8 cellular contexts compared by ENCODE assay signal in the genomic region with DNA sequence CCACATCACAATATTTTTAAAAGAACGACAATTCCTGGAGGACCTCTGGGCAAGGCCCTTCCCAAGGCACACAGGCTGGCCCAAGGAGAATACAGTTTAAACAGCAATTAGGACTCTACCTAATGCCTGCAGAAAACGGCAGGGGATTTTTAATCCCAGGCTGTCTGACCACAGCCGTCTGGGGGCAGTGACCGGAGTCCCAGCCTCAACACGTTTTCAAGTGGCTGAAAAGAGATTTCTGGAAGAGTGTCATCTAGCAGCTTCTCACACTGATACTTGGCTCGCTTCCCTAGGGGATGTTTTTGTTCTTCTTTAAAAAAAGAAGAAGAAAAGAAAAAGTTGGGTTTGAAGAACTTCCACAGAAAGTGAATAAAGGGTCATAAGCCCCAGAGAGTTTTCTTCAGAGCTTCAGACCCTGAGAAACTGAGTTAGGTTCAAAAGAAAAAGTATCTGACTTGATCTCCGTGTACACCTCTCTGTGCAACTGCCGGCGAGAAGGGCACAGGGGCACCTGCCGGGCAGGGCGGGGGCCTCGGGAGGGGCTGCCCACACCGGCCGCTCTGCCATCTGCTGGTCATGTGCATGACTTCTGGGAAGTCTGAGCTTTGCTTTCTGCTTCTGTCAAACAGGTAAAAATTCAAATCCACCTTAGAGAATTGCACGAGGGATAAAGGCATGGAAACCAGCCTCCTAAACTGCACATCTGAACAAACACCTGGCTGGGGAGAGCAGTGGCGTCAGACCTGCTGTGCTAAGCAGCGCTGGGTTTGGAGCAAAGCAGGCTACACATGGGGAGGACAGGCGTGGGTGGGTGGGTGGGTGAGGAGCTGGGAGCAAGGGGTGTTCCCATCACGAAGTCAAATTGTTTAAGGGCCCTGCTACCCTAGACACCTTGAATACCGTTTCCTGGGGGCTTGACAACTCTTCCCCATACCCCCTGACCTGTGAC. TPM values are rescaled to one million over a fixed set of nuclear protein-coding genes. Genes with fewer than 3 reads are reported as not detected.
DNase-seq lines count a peak whose midpoint lies in the region; ATAC-seq and TF ChIP-seq lines count a peak whose summit lies in the region.

No MANE protein-coding gene starts in this region.

- H3K4me1 ChIP-seq in esophagus squamous epithelium, result peaks cover 4 to 85% (median 20%) of the 10 kb centered on the region in 3 donors

- TF ChIP-seq CTCF in HFFc6 (IDR thresholded peaks at IDR 0.05) (peak; percentile 69), esophagus squamous epithelium (IDR thresholded peaks at IDR 0.05) (peak in 4 of 6 experiments; percentile 28 to 42 (median 33))

- WGBS in esophagus squamous epithelium, 2 donors, result 49 to 59% methylated on average over 12 to 19 of the region's 20 CpGs

- H3K27me3 ChIP-seq in esophagus squamous epithelium, result no peaks in the 10 kb centered on the region

- no peak for TF ChIP-seq POLR2A in esophagus squamous epithelium (IDR thresholded peaks at IDR 0.05)

- intact Hi-C loops in esophagus squamous epithelium (cut with DNase I) (no loop called here), posterior vena cava (cut with DNase I) (no loop called here)

- H3K36me3 Mint-ChIP-seq in HFFc6 (ENCODE audit: low read depth), result peaks cover 8% of the 10 kb centered on the region

- DNase-seq in CD1c-positive myeloid dendritic cell (ENCODE audit: extremely low spot score), result peak; percentile 50
- no peak for DNase-seq in HFFc6
- no peak for DNase-seq in esophagus squamous epithelium (lab: John Stamatoyannopoulos, UW)
- DNase-seq in posterior vena cava (ENCODE audit: low spot score), result peak; percentile 76
- DNase-seq in NCI-H1694 treated with DMSO at 0.1 percent for 48 hours (lab: John Stamatoyannopoulos, UW), result no peak
- DNase-seq in cortex of kidney (lab: John Stamatoyannopoulos, UW), result no peak

- H3K27ac Mint-ChIP-seq in HFFc6, result no peak overlapping the region

- peaks cover 2% of the 10 kb centered on the region for H3K27me3 Mint-ChIP-seq in HFFc6 (ENCODE audit: insufficient read depth)

- no peak overlapping the region for H3K4me3 ChIP-seq in esophagus squamous epithelium

- H3K27ac ChIP-seq in esophagus squamous epithelium, result peak overlapping the region in 1 of 4 donors; percentile 18

- H3K9me3 ChIP-seq in esophagus squamous epithelium, result no peaks in the 10 kb centered on the region

- ATAC-seq in SK-N-SH treated with all-trans-retinoic acid at 6 μM for 48 hours, result peak; percentile 34; the same call in 1 of the 3 replicates
- no peak for ATAC-seq in GM18520 (IDR thresholded peaks at IDR 0.05; ENCODE audit: unreplicated experiment)

- H3K9me3 Mint-ChIP-seq in HFFc6, result no peaks in the 10 kb centered on the region

- H3K4me3 Mint-ChIP-seq in HFFc6, result no peak overlapping the region

- H3K4me1 Mint-ChIP-seq in HFFc6 (ENCODE audit: low read depth), result peaks cover 35% of the 10 kb centered on the region

- H3K36me3 ChIP-seq in esophagus squamous epithelium, result peaks cover 0 to 14% (median 0%) of the 10 kb centered on the region in 3 donors

TF ChIP-seq in SK-N-SH treated with all-trans-retinoic acid at 6 μM for 48 hours, 23 proteins besides CTCF, POLR2A, EP300 and RAD21:
- TF ChIP-seq RARB (CRISPR knock-in tag; IDR thresholded peaks at IDR 0.05), result no peak
- TF ChIP-seq, protein P1, sequence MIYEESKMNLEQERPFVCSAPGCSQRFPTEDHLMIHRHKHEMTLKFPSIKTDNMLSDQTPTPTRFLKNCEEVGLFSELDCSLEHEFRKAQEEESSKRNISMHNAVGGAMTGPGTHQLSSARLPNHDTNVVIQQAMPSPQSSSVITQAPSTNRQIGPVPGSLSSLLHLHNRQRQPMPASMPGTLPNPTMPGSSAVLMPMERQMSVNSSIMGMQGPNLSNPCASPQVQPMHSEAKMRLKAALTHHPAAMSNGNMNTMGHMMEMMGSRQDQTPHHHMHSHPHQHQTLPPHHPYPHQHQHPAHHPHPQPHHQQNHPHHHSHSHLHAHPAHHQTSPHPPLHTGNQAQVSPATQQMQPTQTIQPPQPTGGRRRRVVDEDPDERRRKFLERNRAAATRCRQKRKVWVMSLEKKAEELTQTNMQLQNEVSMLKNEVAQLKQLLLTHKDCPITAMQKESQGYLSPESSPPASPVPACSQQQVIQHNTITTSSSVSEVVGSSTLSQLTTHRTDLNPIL (CRISPR knock-in tag; IDR thresholded peaks at IDR 0.05; ENCODE audit: low read depth), result no peak
- TF ChIP-seq, protein P2, sequence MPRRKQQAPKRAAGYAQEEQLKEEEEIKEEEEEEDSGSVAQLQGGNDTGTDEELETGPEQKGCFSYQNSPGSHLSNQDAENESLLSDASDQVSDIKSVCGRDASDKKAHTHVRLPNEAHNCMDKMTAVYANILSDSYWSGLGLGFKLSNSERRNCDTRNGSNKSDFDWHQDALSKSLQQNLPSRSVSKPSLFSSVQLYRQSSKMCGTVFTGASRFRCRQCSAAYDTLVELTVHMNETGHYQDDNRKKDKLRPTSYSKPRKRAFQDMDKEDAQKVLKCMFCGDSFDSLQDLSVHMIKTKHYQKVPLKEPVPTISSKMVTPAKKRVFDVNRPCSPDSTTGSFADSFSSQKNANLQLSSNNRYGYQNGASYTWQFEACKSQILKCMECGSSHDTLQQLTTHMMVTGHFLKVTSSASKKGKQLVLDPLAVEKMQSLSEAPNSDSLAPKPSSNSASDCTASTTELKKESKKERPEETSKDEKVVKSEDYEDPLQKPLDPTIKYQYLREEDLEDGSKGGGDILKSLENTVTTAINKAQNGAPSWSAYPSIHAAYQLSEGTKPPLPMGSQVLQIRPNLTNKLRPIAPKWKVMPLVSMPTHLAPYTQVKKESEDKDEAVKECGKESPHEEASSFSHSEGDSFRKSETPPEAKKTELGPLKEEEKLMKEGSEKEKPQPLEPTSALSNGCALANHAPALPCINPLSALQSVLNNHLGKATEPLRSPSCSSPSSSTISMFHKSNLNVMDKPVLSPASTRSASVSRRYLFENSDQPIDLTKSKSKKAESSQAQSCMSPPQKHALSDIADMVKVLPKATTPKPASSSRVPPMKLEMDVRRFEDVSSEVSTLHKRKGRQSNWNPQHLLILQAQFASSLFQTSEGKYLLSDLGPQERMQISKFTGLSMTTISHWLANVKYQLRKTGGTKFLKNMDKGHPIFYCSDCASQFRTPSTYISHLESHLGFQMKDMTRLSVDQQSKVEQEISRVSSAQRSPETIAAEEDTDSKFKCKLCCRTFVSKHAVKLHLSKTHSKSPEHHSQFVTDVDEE (CRISPR knock-in tag; IDR thresholded peaks at IDR 0.05), result no peak
- no peak for TF ChIP-seq SNAI2 (CRISPR knock-in tag; IDR thresholded peaks at IDR 0.05)
- TF ChIP-seq, protein P3, sequence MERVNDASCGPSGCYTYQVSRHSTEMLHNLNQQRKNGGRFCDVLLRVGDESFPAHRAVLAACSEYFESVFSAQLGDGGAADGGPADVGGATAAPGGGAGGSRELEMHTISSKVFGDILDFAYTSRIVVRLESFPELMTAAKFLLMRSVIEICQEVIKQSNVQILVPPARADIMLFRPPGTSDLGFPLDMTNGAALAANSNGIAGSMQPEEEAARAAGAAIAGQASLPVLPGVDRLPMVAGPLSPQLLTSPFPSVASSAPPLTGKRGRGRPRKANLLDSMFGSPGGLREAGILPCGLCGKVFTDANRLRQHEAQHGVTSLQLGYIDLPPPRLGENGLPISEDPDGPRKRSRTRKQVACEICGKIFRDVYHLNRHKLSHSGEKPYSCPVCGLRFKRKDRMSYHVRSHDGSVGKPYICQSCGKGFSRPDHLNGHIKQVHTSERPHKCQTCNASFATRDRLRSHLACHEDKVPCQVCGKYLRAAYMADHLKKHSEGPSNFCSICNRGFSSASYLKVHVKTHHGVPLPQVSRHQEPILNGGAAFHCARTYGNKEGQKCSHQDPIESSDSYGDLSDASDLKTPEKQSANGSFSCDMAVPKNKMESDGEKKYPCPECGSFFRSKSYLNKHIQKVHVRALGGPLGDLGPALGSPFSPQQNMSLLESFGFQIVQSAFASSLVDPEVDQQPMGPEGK (CRISPR knock-in tag; IDR thresholded peaks at IDR 0.05; ENCODE audit: borderline replicate concordance), result no peak
- TF ChIP-seq BACH2 (CRISPR knock-in tag; IDR thresholded peaks at IDR 0.05; ENCODE audit: borderline replicate concordance), result no peak

RNA-seq across cellular contexts. Expression of a gene that starts 33.0 kb away (rescaled TPM):
- total RNA-seq in HFFc6 (2021; fragmentation: NEBNext Ultra II Directional; extraction: Animal tissue kit (Norgen Biotek cat#: 25700)), result 100 to 1,000 TPM; 273 to 331 (median 317) TPM
- 100 to 1,000 TPM in 1 of 4 donors, 10 to 100 TPM in 3; 61.4 to 128 (median 72.7) TPM for total RNA-seq in esophagus squamous epithelium
- total RNA-seq in posterior vena cava, result 100 to 1,000 TPM; 128 TPM

RNA-seq across cellular contexts. Expression of a gene that starts 50.7 kb away (rescaled TPM):
- total RNA-seq in HFFc6 (2021; fragmentation: NEBNext Ultra II Directional; extraction: Animal tissue kit (Norgen Biotek cat#: 25700)), result not detected
- total RNA-seq in esophagus squamous epithelium (not detected), posterior vena cava (not detected)

Comparison
In these comparisons a context has a peak if more than half of its experiments do, and no peak if none do; other contexts are left out.
1. DNase-seq: peak in CD1c-positive myeloid dendritic cell (single experiment) and posterior vena cava (single experiment); none in HFFc6 (single experiment), esophagus squamous epithelium (single experiment), NCI-H1694 treated with DMSO at 0.1 percent for 48 hours (single experiment) and cortex of kidney (single experiment).